ENCODE assay signal across 22 cellular contexts in the genomic region with DNA sequence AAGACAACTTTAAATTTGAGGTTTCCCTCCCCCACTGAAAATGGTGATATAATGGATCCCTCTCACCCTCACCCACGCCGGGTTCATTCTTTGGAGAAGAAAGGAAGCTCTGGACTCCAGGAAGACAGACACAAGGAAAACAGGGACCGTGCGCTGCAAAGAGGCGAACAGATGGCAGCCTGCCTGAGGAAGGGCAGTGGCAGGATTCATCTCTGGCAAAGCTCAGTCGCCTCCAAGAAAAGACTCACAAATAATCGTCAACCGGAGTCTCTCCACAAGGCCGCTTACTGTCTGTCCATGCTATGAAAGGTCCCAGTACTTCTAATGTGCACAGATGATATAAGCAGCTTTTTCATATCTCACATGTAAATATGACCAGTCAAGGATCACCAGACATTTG.
DNase-seq lines count a peak whose midpoint lies in the region; ATAC-seq and TF ChIP-seq lines count a peak whose summit lies in the region.
"Had no signal": no experiment of that assay in that cellular context is flagged by ENCODE, and none has a peak within 500 bp of the region (broad histone marks: within the 10 kb centered on the region; RNA-seq: fewer than 3 reads in every experiment).

No MANE protein-coding gene starts in this region.

- no peak overlapping the region for H2BK20ac ChIP-seq in IMR-90 (ENCODE audit: low read depth, low read length)

- H3K27me3 ChIP-seq in IMR-90 (ENCODE audit: control insufficient read depth, insufficient read depth, low read length): no peaks in the 10 kb centered on the region
- H3K27me3 ChIP-seq in prostate gland (replicated peaks; ENCODE audit: insufficient read depth): no peaks in the 10 kb centered on the region
- H3K27me3 ChIP-seq: BE2C; BLaER1 treated with 17β-estradiol and CSF1 and Interleukin-3, amounts not matched to agents 10 nM and 100 nM had no signal

- CTCF ChIA-PET in IMR-90 (lab: Yijun Ruan, JAX): interaction anchor here (0.6 to 1.4 kb wide), 2 partner anchors 12 to 77 kb away, joined by 4 to 7 read pairs; no protein-coding TSS in a partner anchor

- H3K36me3 ChIP-seq in IMR-90 (ENCODE audit: control insufficient read depth, insufficient read depth, low read length) (no peaks in the 10 kb centered on the region), prostate gland (no peaks in the 10 kb centered on the region)
- H3K36me3 ChIP-seq: BE2C had no signal

- no peak overlapping the region for H3K9ac ChIP-seq in IMR-90 (ENCODE audit: low read depth, low read length)
- H3K9ac ChIP-seq: BLaER1 treated with 17β-estradiol and CSF1 and Interleukin-3, amounts not matched to agents 10 nM and 100 nM; GM23248 had no signal

- dilution Hi-C loops in IMR-90 (cut with HindIII; ENCODE audit: low sequenced_read_pairs, unreplicated experiment): no loop called here

- DNase-seq in NCI-H2171 treated with DMSO at 0.1 percent for 48 hours (lab: John Stamatoyannopoulos, UW) (peak; percentile 22), NCI-H2171 (lab: John Stamatoyannopoulos, UW) (no peak), IMR-90 (no peak), cerebellar cortex (ENCODE audit: low spot score) (peak; percentile 85), kidney tubule cell (ENCODE audit: low spot score) (no peak), prostate gland (ENCODE audit: low spot score) (no peak), medulla oblongata (ENCODE audit: extremely low spot score) (no peak)
- DNase-seq: 8988T; ACHN; AML-193; BE2C; Calu3; CD4-positive, alpha-beta T cell; CD8-positive, alpha-beta memory T cell; DMS79; EL; GF-D8; GM23248; H7; HCEC 1CT had no signal

- no peak overlapping the region for H4K5ac ChIP-seq in IMR-90 (ENCODE audit: low read depth, low read length)

- no peak for ATAC-seq in IMR-90 (ENCODE audit: low read depth)
- ATAC-seq: A549 had no signal

- no peak overlapping the region for H3K4ac ChIP-seq in IMR-90 (ENCODE audit: low read depth, low read length)

- WGBS in IMR-90 (ENCODE audit: extremely low coverage in 2 of 2, insufficient read length in 1 of 2), 2 experiments: 100% methylated on average over 2 of the region's 9 CpGs; no CpG with 5 or more reads in 1 of the 2 experiments
- WGBS in prostate gland: 95% methylated on average over 9 of the region's 9 CpGs

- no peak overlapping the region for H3K56ac ChIP-seq in IMR-90 (ENCODE audit: extremely low read depth, insufficient read depth, low read length)

- no peak overlapping the region for H2AK5ac ChIP-seq in IMR-90 (ENCODE audit: low read depth, low read length)

- no peak overlapping the region for H3K23ac ChIP-seq in IMR-90 (ENCODE audit: low read depth, low read length)

- no peaks in the 10 kb centered on the region for H4K20me1 ChIP-seq in IMR-90 (ENCODE audit: insufficient read depth, low read length)
- H4K20me1 ChIP-seq: BLaER1 treated with 17β-estradiol and CSF1 and Interleukin-3, amounts not matched to agents 10 nM and 100 nM had no signal

- TF ChIP-seq CTCF in IMR-90 (conservative IDR thresholded peaks at IDR 0.05; ENCODE audit: low read depth, low read length) (no peak), prostate gland (IDR thresholded peaks at IDR 0.05) (no peak)

- in situ Hi-C loops in IMR-90 (cut with MboI; ENCODE audit: low sequenced_read_pairs): no loop called here

- no peak for TF ChIP-seq RAD21 in IMR-90 (IDR thresholded peaks at IDR 0.05; ENCODE audit: low read length)

- no peak overlapping the region for H3K14ac ChIP-seq in IMR-90 (replicated peaks; ENCODE audit: low read depth, low read length)

- no peaks in the 10 kb centered on the region for H3K9me1 ChIP-seq in IMR-90 (ENCODE audit: insufficient read depth, low read length)

- H2AFZ ChIP-seq in IMR-90 (replicated peaks; ENCODE audit: low read length, poor library complexity): no peak overlapping the region
- H2AFZ ChIP-seq: GM23248 had no signal

- H3K18ac ChIP-seq in IMR-90 (ENCODE audit: low read depth, low read length): no peak overlapping the region

- H3K79me1 ChIP-seq in IMR-90 (ENCODE audit: low read depth in 1 of 2, low read length in 2 of 2): no peaks in the 10 kb centered on the region

- no peak overlapping the region for H4K91ac ChIP-seq in IMR-90 (ENCODE audit: insufficient read depth, low read depth, low read length)

- H2AK9ac ChIP-seq in IMR-90 (replicated peaks; ENCODE audit: low read depth, low read length, poor library complexity): peak overlapping the region; percentile 50

- H2BK5ac ChIP-seq in IMR-90 (ENCODE audit: low read depth, low read length, poor library complexity, severe bottlenecking): no peak overlapping the region

- POLR2A ChIA-PET in IMR-90 (lab: Charles Lee; ENCODE audit: unreplicated experiment): no interaction called here

- no peak overlapping the region for H2BK120ac ChIP-seq in IMR-90 (ENCODE audit: low read depth, low read length)

- H2BK15ac ChIP-seq in IMR-90 (ENCODE audit: low read depth, low read length): no peak overlapping the region

- H3K4me1 ChIP-seq in IMR-90 (ENCODE audit: control insufficient read depth, insufficient read depth, low read length) (no peaks in the 10 kb centered on the region), prostate gland (replicated peaks) (no peaks in the 10 kb centered on the region)
- H3K4me1 ChIP-seq: A549, BE2C had no signal

- H3K9me3 ChIP-seq in IMR-90 (ENCODE audit: control insufficient read depth, insufficient read depth, low read length) (no peaks in the 10 kb centered on the region), prostate gland (no peaks in the 10 kb centered on the region)
- H3K9me3 ChIP-seq: A549, BE2C had no signal

- H3K27ac ChIP-seq in IMR-90 (ENCODE audit: insufficient read depth, low read length) (no peak overlapping the region), prostate gland (no peak overlapping the region)
- H3K27ac ChIP-seq: A549; BLaER1 treated with 17β-estradiol and CSF1 and Interleukin-3, amounts not matched to agents 10 nM and 100 nM; GM23248 had no signal

- no peak overlapping the region for H4K8ac ChIP-seq in IMR-90 (ENCODE audit: low read depth in 2 of 2, low read length in 2 of 2)

- H3K4me3 ChIP-seq in IMR-90 (ENCODE audit: insufficient read depth, low read depth, low read length): no peak overlapping the region
- H3K4me3 ChIP-seq in prostate gland: no peak overlapping the region
- H3K4me3 ChIP-seq: A549; BLaER1 treated with 17β-estradiol and CSF1 and Interleukin-3, amounts not matched to agents 10 nM and 100 nM; GM23248 had no signal

- intact Hi-C loops in IMR-90 (cut with micrococcal nuclease): no loop called here
- intact Hi-C loops in prostate gland (cut with DNase I): no loop called here

- TF ChIP-seq POLR2A in IMR-90 (IDR thresholded peaks at IDR 0.05; ENCODE audit: low read depth, low read length): no peak
- TF ChIP-seq POLR2A in prostate gland (IDR thresholded peaks at IDR 0.05): no peak

- H3K4me2 ChIP-seq in IMR-90 (ENCODE audit: low read depth, low read length): no peak overlapping the region
- H3K4me2 ChIP-seq: A549; BLaER1 treated with 17β-estradiol and CSF1 and Interleukin-3, amounts not matched to agents 10 nM and 100 nM had no signal

- BruUV-seq in IMR-90 (replicated peaks; lab: Mats Ljungman, UMichigan): no TSS peak

TF ChIP-seq in IMR-90, 13 proteins besides CTCF, POLR2A, EP300 and RAD21:
- TF ChIP-seq CHD1 (IDR thresholded peaks at IDR 0.05; ENCODE audit: low read depth, low read length) (no peak), RCOR1 (IDR thresholded peaks at IDR 0.05; ENCODE audit: insufficient replicate concordance, low read length) (no peak)

Comparison
In these comparisons a context has a peak if more than half of its experiments do, and no peak if none do; other contexts are left out.
1. DNase-seq: peak in NCI-H2171 treated with DMSO at 0.1 percent for 48 hours (single experiment) and cerebellar cortex (single experiment); none in NCI-H2171 (single experiment), IMR-90 (single experiment), kidney tubule cell (single experiment), prostate gland (single experiment) and medulla oblongata (single experiment).